ENCODE assay signal across 9 cellular contexts in the genomic region with DNA sequence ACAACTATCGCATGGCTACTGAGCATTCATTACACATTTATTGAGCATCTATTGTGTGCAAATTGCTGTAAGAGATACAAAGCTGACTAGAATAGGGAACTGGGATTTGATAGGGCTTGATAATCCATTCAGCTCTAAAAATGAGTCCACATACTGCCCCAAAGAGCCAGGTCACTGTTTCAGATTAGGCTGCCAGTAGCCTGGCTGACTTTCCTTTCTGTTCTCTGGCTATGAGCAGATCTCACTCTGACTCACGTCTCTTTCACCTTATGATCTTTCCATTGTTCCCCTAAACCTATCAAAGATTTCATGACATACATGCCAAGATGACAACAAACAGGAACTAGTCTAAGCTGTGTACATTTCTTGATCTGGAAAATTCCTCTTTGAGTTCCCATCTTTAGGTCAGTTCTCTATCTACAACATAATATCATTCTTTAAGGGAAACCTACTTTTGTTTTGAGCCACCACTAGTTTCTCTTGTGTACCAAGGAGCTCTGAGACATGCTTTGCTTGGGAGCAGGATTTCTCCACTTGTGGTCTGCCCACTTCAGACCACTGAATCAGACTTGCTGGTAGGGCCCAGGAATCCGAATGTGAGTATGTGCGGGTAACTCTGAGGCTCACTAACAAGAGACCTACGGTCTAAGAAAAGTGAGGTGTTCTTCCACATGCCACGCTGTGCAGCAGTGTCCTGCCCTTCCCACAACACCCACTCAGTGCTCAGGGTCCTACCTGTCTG. TPM values are rescaled to one million over a fixed set of nuclear protein-coding genes. Genes with fewer than 3 reads are reported as not detected.
DNase-seq lines count a peak whose midpoint lies in the region; ATAC-seq and FAIRE-seq lines count a peak whose summit lies in the region.
"Had no signal": no experiment of that assay in that cellular context is flagged by ENCODE, and none has a peak within 500 bp of the region (broad histone marks: within the 10 kb centered on the region; RNA-seq: fewer than 3 reads in every experiment).

No MANE protein-coding gene starts in this region.

- no peak overlapping the region for H3K27ac Mint-ChIP-seq in activated naive CD8-positive, alpha-beta T cell treated with anti-CD3 and anti-CD28 coated beads, Interleukin-2, amount 10 ng/mL, durations not matched to agents 7 days and 5 days
- H3K27ac Mint-ChIP-seq in stimulated activated effector memory CD8-positive, alpha-beta T cell treated with anti-CD3 and anti-CD28 coated beads, Interleukin-12 subunit alpha, Interleukin-12 subunit beta, amount 100 ng/mL, for 72 hours = peak overlapping the region; percentile 92

- no peak for FAIRE-seq in frontal cortex (lab: Jason Lieb, UNC)
- FAIRE-seq: urothelium cell line had no signal

- DNase-seq in activated T-cell treated with anti-CD3 and anti-CD28 coated beads for 48 hours (ENCODE audit: low read depth) = peak; percentile 17
- no peak for DNase-seq in activated T-cell treated with anti-CD3 and anti-CD28 coated beads for 4 hours
- no peak for DNase-seq in activated naive CD8-positive, alpha-beta T cell treated with anti-CD3 and anti-CD28 coated beads, Interleukin-2, amount 10 ng/mL, durations not matched to agents 7 days and 5 days
- DNase-seq in stimulated activated effector memory CD8-positive, alpha-beta T cell treated with anti-CD3 and anti-CD28 coated beads, Interleukin-12 subunit alpha, Interleukin-12 subunit beta, amount 100 ng/mL, for 72 hours (ENCODE audit: low spot score in 2 of 2) = peak in 1 of 2 donors; percentile 67
- DNase-seq in middle frontal gyrus (ENCODE audit: extremely low spot score, low spot score) = no peak
- DNase-seq in frontal cortex (ENCODE audit: low spot score in 2 of 2) = no peak
- DNase-seq in DMS79 (lab: John Stamatoyannopoulos, UW) = no peak

- no peaks in the 10 kb centered on the region for H3K27me3 Mint-ChIP-seq in activated naive CD8-positive, alpha-beta T cell treated with anti-CD3 and anti-CD28 coated beads, Interleukin-2, amount 10 ng/mL, durations not matched to agents 7 days and 5 days

- ATAC-seq in HG03175 (IDR thresholded peaks at IDR 0.05; ENCODE audit: unreplicated experiment) = peak; percentile 53
- peak; percentile 28 for ATAC-seq in activated naive CD8-positive, alpha-beta T cell treated with anti-CD3 and anti-CD28 coated beads, Interleukin-2, amount 10 ng/mL, durations not matched to agents 7 days and 5 days (ENCODE audit: low read depth)
- peak; percentile 83 for ATAC-seq in stimulated activated effector memory CD8-positive, alpha-beta T cell treated with anti-CD3 and anti-CD28 coated beads, Interleukin-12 subunit alpha, Interleukin-12 subunit beta, amount 100 ng/mL, for 72 hours

- POLR2A ChIA-PET in activated naive CD8-positive, alpha-beta T cell treated with anti-CD3 and anti-CD28 coated beads, Interleukin-2, amount 10 ng/mL, durations not matched to agents 7 days and 5 days (lab: Charles Lee) = no interaction called here

- peaks cover 6% of the 10 kb centered on the region for H3K4me1 Mint-ChIP-seq in activated naive CD8-positive, alpha-beta T cell treated with anti-CD3 and anti-CD28 coated beads, Interleukin-2, amount 10 ng/mL, durations not matched to agents 7 days and 5 days
- H3K4me1 Mint-ChIP-seq in stimulated activated effector memory CD8-positive, alpha-beta T cell treated with anti-CD3 and anti-CD28 coated beads, Interleukin-12 subunit alpha, Interleukin-12 subunit beta, amount 100 ng/mL, for 72 hours = peaks cover 96% of the 10 kb centered on the region

- H3K9me3 Mint-ChIP-seq in activated naive CD8-positive, alpha-beta T cell treated with anti-CD3 and anti-CD28 coated beads, Interleukin-2, amount 10 ng/mL, durations not matched to agents 7 days and 5 days = no peaks in the 10 kb centered on the region
- no peaks in the 10 kb centered on the region for H3K9me3 Mint-ChIP-seq in stimulated activated effector memory CD8-positive, alpha-beta T cell treated with anti-CD3 and anti-CD28 coated beads, Interleukin-12 subunit alpha, Interleukin-12 subunit beta, amount 100 ng/mL, for 72 hours

- peaks cover 6% of the 10 kb centered on the region for H3K36me3 Mint-ChIP-seq in activated naive CD8-positive, alpha-beta T cell treated with anti-CD3 and anti-CD28 coated beads, Interleukin-2, amount 10 ng/mL, durations not matched to agents 7 days and 5 days
- peaks cover 98% of the 10 kb centered on the region for H3K36me3 Mint-ChIP-seq in stimulated activated effector memory CD8-positive, alpha-beta T cell treated with anti-CD3 and anti-CD28 coated beads, Interleukin-12 subunit alpha, Interleukin-12 subunit beta, amount 100 ng/mL, for 72 hours

- no peak overlapping the region for H3K4me3 Mint-ChIP-seq in activated naive CD8-positive, alpha-beta T cell treated with anti-CD3 and anti-CD28 coated beads, Interleukin-2, amount 10 ng/mL, durations not matched to agents 7 days and 5 days
- H3K4me3 Mint-ChIP-seq in stimulated activated effector memory CD8-positive, alpha-beta T cell treated with anti-CD3 and anti-CD28 coated beads, Interleukin-12 subunit alpha, Interleukin-12 subunit beta, amount 100 ng/mL, for 72 hours = peak overlapping the region; percentile 74

RNA-seq across cellular contexts. Expression of a gene that starts 40.9 kb away (rescaled TPM):
- 10 to 100 TPM; 59.0 to 61.7 TPM for total RNA-seq in activated naive CD8-positive, alpha-beta T cell treated with anti-CD3 and anti-CD28 coated beads, Interleukin-2, amount 10 ng/mL, durations not matched to agents 7 days and 5 days
- 7.3 TPM for total RNA-seq in frontal cortex

Comparison
In these comparisons a context has a peak if more than half of its experiments do, and no peak if none do; other contexts are left out.
1. ATAC-seq: peak in every context shown above with its lines; median percentile 83 in stimulated activated effector memory CD8-positive, alpha-beta T cell treated with anti-CD3 and anti-CD28 coated beads, Interleukin-12 subunit alpha, Interleukin-12 subunit beta, amount 100 ng/mL, for 72 hours; 53 in HG03175; 28 in activated naive CD8-positive, alpha-beta T cell treated with anti-CD3 and anti-CD28 coated beads, Interleukin-2, amount 10 ng/mL, durations not matched to agents 7 days and 5 days.